3 cellular contexts compared by ENCODE assay signal in the genomic region with DNA sequence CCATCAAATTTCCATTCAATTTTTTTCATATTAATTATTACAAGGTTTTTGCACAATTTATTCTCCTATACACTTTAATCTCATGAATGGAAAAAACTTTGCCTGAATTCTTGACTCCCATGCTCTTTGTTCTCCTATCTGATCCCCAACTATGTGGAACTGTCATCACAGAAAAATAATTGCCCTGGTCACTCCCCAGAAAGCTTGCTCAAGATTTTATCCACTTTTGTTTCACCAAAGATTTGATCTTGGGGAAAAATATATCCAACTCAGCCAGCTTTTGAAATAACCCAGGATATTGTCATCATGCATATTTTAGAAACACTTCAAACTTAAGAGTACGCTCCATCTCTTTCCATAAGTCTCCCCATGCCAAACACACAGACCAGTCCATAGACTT.
"Had no signal": no experiment of that assay in that cellular context is flagged by ENCODE, and none has a peak within 500 bp of the region (broad histone marks: within the 10 kb centered on the region; RNA-seq: fewer than 3 reads in every experiment).

No MANE protein-coding gene starts in this region.

- ATAC-seq: GM12878 had no signal

- H3K4me3 ChIP-seq: GM12878 had no signal

- DNase-seq: GDM1, GF-D8 had no signal
